1 cellular context compared by ENCODE assay signal in the genomic region with DNA sequence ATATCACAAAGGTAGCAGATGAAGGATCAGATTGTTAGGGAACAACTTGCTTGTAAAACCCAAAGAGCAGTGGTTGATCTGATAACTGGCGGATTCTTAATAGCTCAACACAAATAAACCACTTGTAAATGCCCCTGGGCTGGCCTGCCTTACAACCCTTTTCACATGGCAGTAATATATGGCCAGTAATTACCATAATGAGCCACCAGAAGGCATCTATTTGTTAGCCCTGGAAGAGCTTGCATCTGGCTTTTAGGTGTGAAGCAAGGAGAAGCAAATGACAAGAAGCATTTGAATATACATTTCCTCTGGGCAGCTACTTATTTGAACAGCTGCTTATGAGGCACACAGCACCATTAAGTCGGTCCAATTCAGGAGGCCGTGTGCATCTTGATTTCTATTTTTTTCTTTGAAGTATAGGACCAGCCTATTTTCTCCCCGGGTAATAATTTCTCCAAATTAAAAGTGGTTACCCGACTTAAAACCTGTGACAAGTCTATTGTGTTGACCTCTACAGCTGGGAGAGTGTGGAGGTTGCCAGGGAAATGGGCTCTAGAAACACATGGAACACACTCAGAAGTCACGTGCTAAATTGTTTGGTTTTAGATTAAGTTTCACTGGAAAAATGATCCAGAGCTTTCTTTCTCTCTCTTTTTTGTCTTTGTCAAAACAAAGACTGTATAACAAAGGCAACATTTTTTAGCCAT.
TF ChIP-seq lines count a peak whose summit lies in the region.

No MANE protein-coding gene starts in this region.

TF ChIP-seq in GM23338, 12 proteins besides CTCF, POLR2A, EP300 and RAD21 (continued from another document):
- no peak for TF ChIP-seq ZNF114 (CRISPR knock-in tag; IDR thresholded peaks at IDR 0.05)
- no peak for TF ChIP-seq ZNF331 (CRISPR knock-in tag; IDR thresholded peaks at IDR 0.05; ENCODE audit: low read depth)
- TF ChIP-seq ZNF462 (CRISPR knock-in tag; IDR thresholded peaks at IDR 0.05), result no peak
- no peak for TF ChIP-seq EZH2 (IDR thresholded peaks at IDR 0.05; ENCODE audit: low read depth, unreplicated experiment)
- no peak for TF ChIP-seq CREB1 (CRISPR knock-in tag; IDR thresholded peaks at IDR 0.05; ENCODE audit: low read depth)
- TF ChIP-seq NANOG (IDR thresholded peaks at IDR 0.05; ENCODE audit: borderline replicate concordance), result no peak
- TF ChIP-seq POLR2AphosphoS5 (IDR thresholded peaks at IDR 0.05; ENCODE audit: low read depth), result no peak
